24 cellular contexts compared by ENCODE assay signal in genomic region chr18:35547008-35547605, GRCh38.
"Had no signal": no experiment of that assay in that cellular context is flagged by ENCODE, and none has a peak within 500 bp of the region (broad histone marks: within the 10 kb centered on the region; RNA-seq: fewer than 3 reads in every experiment).

No MANE protein-coding gene starts in this region.

- H3K4me3 Mint-ChIP-seq: immature natural killer cell; memory B cell; naive thymus-derived CD4-positive, alpha-beta T cell; nephron progenitor cell; type B pancreatic cell had no signal

- H3K4me3 ChIP-seq: colonic mucosa, esophagus squamous epithelium, gastroesophageal sphincter, left ventricle myocardium inferior, lower lobe of right lung, psoas muscle, suprapubic skin, thyroid gland had no signal

- FAIRE-seq: keratinocyte, urothelium cell line had no signal

- H3K27me3 Mint-ChIP-seq: type B pancreatic cell had no signal

- H3K27ac ChIP-seq: colonic mucosa, esophagus squamous epithelium, gastroesophageal sphincter, left ventricle myocardium inferior, lower lobe of right lung, parathyroid adenoma, psoas muscle, suprapubic skin, thyroid gland had no signal

- ATAC-seq: gastroesophageal sphincter; left cardiac atrium; lower lobe of right lung; naive thymus-derived CD4-positive, alpha-beta T cell; psoas muscle; sciatic nerve had no signal

- H3K36me3 Mint-ChIP-seq: immature natural killer cell, memory B cell, type B pancreatic cell had no signal

- H3K27me3 ChIP-seq: colonic mucosa, esophagus squamous epithelium, gastroesophageal sphincter, suprapubic skin, thyroid gland had no signal

- H3K9me3 ChIP-seq: colonic mucosa, esophagus squamous epithelium, gastroesophageal sphincter, left ventricle myocardium inferior, lower lobe of right lung, psoas muscle, suprapubic skin, thyroid gland had no signal

- H3K9me3 Mint-ChIP-seq: immature natural killer cell, nephron progenitor cell had no signal

- H3K36me3 ChIP-seq: colonic mucosa, esophagus squamous epithelium, gastroesophageal sphincter, left ventricle myocardium inferior, lower lobe of right lung, suprapubic skin, thyroid gland had no signal

- DNase-seq: colonic mucosa; dermis blood vessel endothelial cell; esophagus squamous epithelium; foreskin fibroblast; glutamatergic neuron; immature natural killer cell; left cardiac atrium; left ventricle myocardium inferior; lower lobe of right lung; midbrain; naive thymus-derived CD4-positive, alpha-beta T cell; nephron progenitor cell; psoas muscle; stimulated activated CD4-positive, alpha-beta T cell treated with anti-CD3 and anti-CD28 coated beads, Interleukin-2, amount 100 ng/mL, for 24 hours; stimulated activated naive CD4-positive, alpha-beta T cell; thyroid gland had no signal

- H3K4me1 ChIP-seq: colonic mucosa, esophagus squamous epithelium, gastroesophageal sphincter, left ventricle myocardium inferior, parathyroid adenoma, psoas muscle, suprapubic skin, thyroid gland had no signal

- H3K4me1 Mint-ChIP-seq: immature natural killer cell, memory B cell, nephron progenitor cell had no signal

- H3K27ac Mint-ChIP-seq: immature natural killer cell; memory B cell; naive thymus-derived CD4-positive, alpha-beta T cell; nephron progenitor cell; type B pancreatic cell had no signal
